In genomic region chr10:114239117-114239993, GRCh38 we compare ENCODE assay signal across 8 cellular contexts. TPM values are rescaled to one million over a fixed set of nuclear protein-coding genes. Genes with fewer than 3 reads are reported as not detected.
A peak's percentile ranks its signal among the peaks of the same experiment; 100 is the strongest.
DNase-seq lines count a peak whose midpoint lies in the region; ATAC-seq and TF ChIP-seq lines count a peak whose summit lies in the region.

Gene VWA2 (plus strand): TSS chr10:114239254. CDS start chr10:114248714, 9,460 bp downstream.

- 6 to 7% methylated on average over 77 to 79 of the region's 79 CpGs for WGBS in aorta, 2 donors

- intact Hi-C loops in aorta (cut with DNase I): no loop called here

- peaks cover 0 to 6% (median 0%) of the 10 kb centered on the region in 3 donors for H3K4me1 Mint-ChIP-seq in naive B cell

- H3K4me1 ChIP-seq in aorta (ENCODE audit: control insufficient read depth in 1 of 2, insufficient read depth in 2 of 2, low read length in 2 of 2): no peaks in the 10 kb centered on the region

- DNase-seq in GM20000 (ENCODE audit: low spot score): no peak
- peak; percentile 84 for DNase-seq in NCI-H748 (lab: John Stamatoyannopoulos, UW; ENCODE audit: unreplicated experiment)
- no peak for DNase-seq in coronary artery (ENCODE audit: low spot score)
- DNase-seq in naive B cell: peak; percentile 28
- no peak for DNase-seq in aorta
- no peak for DNase-seq in GM10266 (ENCODE audit: extremely low spot score)

- no peaks in the 10 kb centered on the region for H3K36me3 Mint-ChIP-seq in naive B cell

- peak; percentile 16 for TF ChIP-seq CTCF in GM20000 (IDR thresholded peaks at IDR 0.05; ENCODE audit: extremely low read depth, missing control alignments)
- no peak for TF ChIP-seq CTCF in coronary artery (IDR thresholded peaks at IDR 0.05)
- no peak for TF ChIP-seq CTCF in GM10266 (IDR thresholded peaks at IDR 0.05; ENCODE audit: control insufficient read depth, insufficient read depth, low read depth, missing control alignments)

- no peaks in the 10 kb centered on the region for H3K9me3 Mint-ChIP-seq in naive B cell

- H3K27ac Mint-ChIP-seq in naive B cell: no peak within 1 kb of the TSS

- H3K4me3 ChIP-seq in coronary artery (peak within 1 kb of the TSS; percentile 69), aorta (ENCODE audit: low read length in 2 of 2) (peak within 1 kb of the TSS in 1 of 2 donors; percentile 0)

- ATAC-seq in naive B cell (ENCODE audit: low read depth in 2 of 2) (peak; percentile 62 to 65), aorta (ENCODE audit: low FRiP score) (peak; percentile 30), HG02884 (IDR thresholded peaks at IDR 0.05; ENCODE audit: unreplicated experiment) (no peak), GM18870 (IDR thresholded peaks at IDR 0.05; ENCODE audit: unreplicated experiment) (no peak)

- H3K27me3 ChIP-seq in aorta (ENCODE audit: control insufficient read depth in 1 of 2, insufficient read depth in 2 of 2, low read length in 1 of 2): peaks cover 0 to 4% of the 10 kb centered on the region in 2 donors

- no peaks in the 10 kb centered on the region for H3K36me3 ChIP-seq in aorta (ENCODE audit: control insufficient read depth in 1 of 2, insufficient read depth in 2 of 2, low read length in 1 of 2)

- peaks cover 41 to 71% (median 61%) of the 10 kb centered on the region in 3 donors for H3K27me3 Mint-ChIP-seq in naive B cell

- H3K9me3 ChIP-seq in aorta (ENCODE audit: control insufficient read depth, low read length): no peaks in the 10 kb centered on the region

- H3K4me3 Mint-ChIP-seq in naive B cell: peak within 1 kb of the TSS in 7 of 8 donors; percentile 38 to 81 (median 76)

- H3K27ac ChIP-seq in coronary artery (no peak within 1 kb of the TSS), aorta (ENCODE audit: low read depth in 1 of 2, low read length in 2 of 2) (no peak within 1 kb of the TSS)

RNA-seq across cellular contexts. Expression of gene VWA2, which starts in this region (rescaled TPM):
- polyA plus RNA-seq in naive B cell (ENCODE audit: low read depth in 6 of 6): not detected
- total RNA-seq in aorta: under 1 TPM in 1 of 2 donors, not detected in 1; 0.45 TPM
- polyA plus RNA-seq in aorta: under 1 TPM in 1 of 2 donors, not detected in 1; 0.13 TPM

Comparison
In these comparisons a context has a peak if more than half of its experiments do, and no peak if none do; other contexts are left out.
1. Peak in DNase-seq and ATAC-seq in naive B cell; RNA of the gene not detected or under 1 TPM.
2. Peak in ATAC-seq in aorta; RNA of the gene not detected or under 1 TPM.